In the genomic region with DNA sequence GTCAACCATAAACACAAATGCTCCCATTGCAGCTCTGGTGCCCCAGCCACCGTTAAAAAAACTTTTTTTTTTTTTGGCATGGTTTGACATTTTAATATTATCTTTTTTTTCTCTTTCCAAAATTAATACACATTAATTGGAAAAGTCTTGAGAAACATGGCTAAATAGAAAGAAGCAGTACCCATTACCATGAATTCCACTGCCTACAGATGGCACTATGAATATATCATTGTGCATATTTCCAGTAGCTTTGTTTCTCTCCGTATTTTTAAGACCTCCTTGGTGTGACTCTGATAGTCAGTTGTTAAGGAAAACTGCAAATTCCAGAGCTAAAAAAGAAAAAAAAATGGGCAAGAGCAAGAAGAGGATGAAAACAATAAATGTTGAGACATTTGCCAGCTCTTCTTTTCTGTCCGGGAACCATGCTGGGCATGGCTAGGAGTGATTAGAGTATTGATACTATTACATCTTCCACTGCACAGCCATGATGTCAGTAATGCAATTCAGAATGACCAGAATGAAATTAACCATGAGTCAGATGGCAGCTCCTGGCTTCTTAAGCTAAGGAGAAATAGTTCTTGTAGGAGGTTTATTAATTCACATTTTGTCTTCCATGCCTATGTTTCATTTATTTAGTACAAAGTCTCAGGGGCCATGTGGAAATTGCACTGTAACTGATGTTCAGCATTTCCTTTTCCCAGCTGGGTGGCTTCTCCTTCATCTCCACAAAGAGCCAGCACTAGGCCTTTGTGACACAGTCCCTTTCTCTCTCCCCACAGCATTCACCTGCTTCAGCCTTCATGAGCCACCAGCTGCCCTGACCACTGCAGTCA, we compare ENCODE assay signal across 1 cellular context.
TF ChIP-seq lines count a peak whose summit lies in the region.

No MANE protein-coding gene starts in this region.

TF ChIP-seq in HepG2, 621 proteins besides CTCF, POLR2A, EP300 and RAD21:
- TF ChIP-seq TEAD2 (CRISPR knock-in tag; IDR thresholded peaks at IDR 0.05) (no peak), SRF (IDR thresholded peaks at IDR 0.05; ENCODE audit: low read depth, low read length) (no peak), TBP (CRISPR knock-in tag; IDR thresholded peaks at IDR 0.05) (no peak), SP140L (CRISPR knock-in tag; IDR thresholded peaks at IDR 0.05; ENCODE audit: borderline replicate concordance) (no peak), JARID2 (CRISPR knock-in tag; IDR thresholded peaks at IDR 0.05; ENCODE audit: insufficient replicate concordance) (no peak), ZNF382 (CRISPR knock-in tag; IDR thresholded peaks at IDR 0.05; ENCODE audit: borderline replicate concordance) (no peak)
